Comparison of ENCODE assay signal across 10 cellular contexts in genomic region chr7:5702876-5703571, GRCh38.
DNase-seq lines count a peak whose midpoint lies in the region; ATAC-seq and TF ChIP-seq lines count a peak whose summit lies in the region.
"Had no signal": no experiment of that assay in that cellular context is flagged by ENCODE, and none has a peak within 500 bp of the region (broad histone marks: within the 10 kb centered on the region; RNA-seq: fewer than 3 reads in every experiment).

No MANE protein-coding gene starts in this region.

- intact Hi-C loops in activated B cell treated with CpG ODN at 0.5 μM for 24 hours (cut with micrococcal nuclease), result no loop called here
- intact Hi-C loops in left cardiac atrium (cut with DNase I), result loop anchor here (5.0 to 10.0 kb wide), 2 partner anchors 206 to 208 kb away; no protein-coding TSS in a partner anchor

- H3K27ac Mint-ChIP-seq in activated B cell treated with CpG ODN at 0.5 μM for 24 hours, result peak overlapping the region; percentile 36

- H3K4me1 Mint-ChIP-seq in activated B cell treated with CpG ODN at 0.5 μM for 24 hours, result peaks cover 55% of the 10 kb centered on the region

- DNase-seq in HPDE6-E6E7 (ENCODE audit: extremely low spot score), result peak; percentile 37
- no peak for DNase-seq in activated B cell treated with CpG ODN at 0.5 μM for 24 hours
- no peak for DNase-seq in left cardiac atrium
- peak; percentile 34 for DNase-seq in retina
- DNase-seq in GM10248 (ENCODE audit: extremely low spot score), result no peak
- DNase-seq in T-helper 9 cell, result no peak
- DNase-seq: activated T-cell treated with anti-CD3 and anti-CD28 coated beads, Interleukin-2, amount 50 U/mL, for 48 hours; HCEC 1CT had no signal

- H3K9me3 Mint-ChIP-seq in activated B cell treated with CpG ODN at 0.5 μM for 24 hours, result no peaks in the 10 kb centered on the region

- CTCF ChIA-PET in activated B cell treated with CpG ODN at 0.5 μM for 24 hours (lab: Charles Lee), result interaction anchor here (0.8 to 6.7 kb wide), 12 partner anchors 10 to 208 kb away, joined by 3 to 80 read pairs (median 4); no protein-coding TSS in a partner anchor
- CTCF ChIA-PET in GM10248 (lab: Yijun Ruan, JAX), result interaction anchor here (0.8 to 5.1 kb wide), 21 partner anchors 8 to 337 kb away, joined by 3 to 69 read pairs (median 3); partner anchors contain the start of gene RNF216

- TF ChIP-seq CTCF in activated B cell treated with CpG ODN at 0.5 μM for 24 hours (IDR thresholded peaks at IDR 0.05), result no peak
- TF ChIP-seq CTCF in GM10248 (IDR thresholded peaks at IDR 0.05; ENCODE audit: control extremely low read depth, extremely low read depth, low read depth, missing control alignments), result no peak

- POLR2A ChIA-PET in activated B cell treated with CpG ODN at 0.5 μM for 24 hours (lab: Charles Lee) (interaction anchor here (0.6 to 5.5 kb wide), 7 partner anchors 9 to 177 kb away, joined by 3 to 38 read pairs (median 7); no protein-coding TSS in a partner anchor), GM10248 (lab: Yijun Ruan, JAX) (interaction anchor here (0.6 to 3.0 kb wide), 2 partner anchors 9 to 316 kb away, joined by 3 to 13 read pairs; no protein-coding TSS in a partner anchor)

- ATAC-seq in activated B cell treated with CpG ODN at 0.5 μM for 24 hours (ENCODE audit: low read depth), result no peak
- ATAC-seq in left cardiac atrium, result peak; percentile 63 to 68
- no peak for ATAC-seq in GM19395 (IDR thresholded peaks at IDR 0.05; ENCODE audit: unreplicated experiment)
- ATAC-seq in GM19452 (IDR thresholded peaks at IDR 0.05; ENCODE audit: unreplicated experiment), result no peak

- H3K36me3 Mint-ChIP-seq in activated B cell treated with CpG ODN at 0.5 μM for 24 hours (ENCODE audit: low read depth), result peaks cover 45% of the 10 kb centered on the region

- H3K4me3 Mint-ChIP-seq in activated B cell treated with CpG ODN at 0.5 μM for 24 hours, result no peak overlapping the region

- no peaks in the 10 kb centered on the region for H3K27me3 Mint-ChIP-seq in activated B cell treated with CpG ODN at 0.5 μM for 24 hours

Comparison
In these comparisons a context has a peak if more than half of its experiments do, and no peak if none do; other contexts are left out.
1. DNase-seq: peak in HPDE6-E6E7 (single experiment) and retina (single experiment); none in activated B cell treated with CpG ODN at 0.5 μM for 24 hours (single experiment), left cardiac atrium (single experiment), GM10248 (single experiment) and T-helper 9 cell (single experiment).
2. ATAC-seq: peak in left cardiac atrium (2 of 2); none in activated B cell treated with CpG ODN at 0.5 μM for 24 hours (single experiment), GM19395 (single experiment) and GM19452 (single experiment).